In the genomic region with DNA sequence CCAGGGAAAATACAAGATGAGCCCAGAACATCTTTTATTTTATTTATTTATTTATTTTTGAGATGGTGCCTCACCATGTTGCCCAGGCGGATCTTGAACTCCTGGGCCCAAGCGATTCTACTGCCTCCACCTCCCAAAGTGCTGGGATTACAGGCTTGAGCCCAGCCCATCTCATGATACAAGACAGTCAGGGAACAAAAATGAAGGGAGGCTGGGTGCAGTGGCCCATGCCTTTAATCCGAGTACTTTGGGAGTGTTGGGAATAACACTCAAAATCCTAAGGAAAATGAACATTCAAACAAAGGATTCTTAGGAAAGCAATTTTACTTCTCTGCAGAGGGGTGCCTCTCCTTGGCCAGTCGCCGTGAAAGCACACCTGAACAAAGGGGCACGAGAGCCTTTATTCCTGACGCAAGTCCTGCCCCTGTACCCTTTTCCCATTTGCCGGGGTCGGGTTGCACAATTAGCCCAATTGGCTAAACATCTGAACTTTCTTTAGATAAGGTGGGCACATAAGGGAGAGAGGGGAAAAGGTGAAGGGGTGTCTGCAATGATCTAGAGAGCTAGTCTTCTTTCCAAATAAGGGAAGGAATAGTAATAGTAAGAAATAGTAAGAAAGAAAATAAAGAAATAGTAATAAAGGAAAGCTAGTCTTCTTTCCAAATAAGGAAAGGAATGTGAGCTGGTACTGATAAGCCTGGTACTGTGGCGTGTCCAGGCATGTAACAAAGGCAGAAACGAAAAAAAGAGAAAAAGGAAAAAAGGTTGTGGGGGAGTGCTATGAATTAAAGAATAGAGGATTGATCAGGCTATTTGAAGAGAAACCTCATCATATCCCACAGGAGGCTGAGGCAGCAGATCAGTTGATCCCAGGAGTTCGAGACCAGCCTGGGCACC, we compare ENCODE assay signal across 1 cellular context.
TF ChIP-seq lines count a peak whose summit lies in the region.

No MANE protein-coding gene starts in this region.

TF ChIP-seq in HEK293T, 16 proteins besides CTCF, POLR2A, EP300 and RAD21 (continued from another document):
- TF ChIP-seq PKNOX1 (IDR thresholded peaks at IDR 0.05) (no peak), NFRKB (IDR thresholded peaks at IDR 0.05) (no peak), CTBP1 (IDR thresholded peaks at IDR 0.05; ENCODE audit: borderline replicate concordance) (no peak), FOXA1 (IDR thresholded peaks at IDR 0.05) (no peak), SUZ12 (IDR thresholded peaks at IDR 0.05) (no peak), FOXK2 (IDR thresholded peaks at IDR 0.05) (no peak), L3MBTL2 (conservative IDR thresholded peaks at IDR 0.05) (no peak), FOXM1 (IDR thresholded peaks at IDR 0.05; ENCODE audit: borderline replicate concordance) (no peak), HDGF (IDR thresholded peaks at IDR 0.05; ENCODE audit: borderline replicate concordance) (no peak), ELF4 (IDR thresholded peaks at IDR 0.05) (no peak), ZNF384 (IDR thresholded peaks at IDR 0.05) (no peak), LEF1 (IDR thresholded peaks at IDR 0.05; ENCODE audit: borderline replicate concordance) (no peak), TARDBP (IDR thresholded peaks at IDR 0.05) (no peak)
